20 cellular contexts compared by ENCODE assay signal in the genomic region with DNA sequence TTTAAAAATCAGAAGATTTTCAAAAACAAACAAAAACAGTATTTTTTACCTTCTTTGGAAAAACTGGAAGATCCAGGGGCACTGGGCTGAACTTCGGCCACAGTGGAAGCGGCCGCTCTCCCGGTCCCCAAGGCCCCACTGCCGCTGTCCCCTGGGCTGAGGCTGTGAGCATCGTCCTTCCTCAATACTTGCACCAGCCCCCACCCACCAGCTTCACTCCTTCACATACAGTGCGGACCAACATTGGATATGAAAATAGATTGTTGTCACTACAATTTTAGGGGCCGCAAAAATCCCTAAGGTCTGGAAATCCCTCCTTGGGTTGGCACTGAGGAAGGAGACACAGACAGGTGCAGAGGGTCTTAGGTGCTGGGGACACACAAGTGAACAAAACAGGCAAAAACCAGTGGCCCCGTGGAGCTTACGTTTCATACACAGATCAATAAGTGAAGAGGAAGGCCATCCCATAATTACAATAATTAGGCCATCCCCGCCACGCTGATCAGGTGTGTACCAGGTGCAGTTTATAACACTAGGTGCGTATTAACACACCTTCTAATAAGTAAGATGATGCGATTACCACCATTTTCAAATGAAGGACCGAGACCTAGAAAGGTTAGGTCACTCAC. TPM values are rescaled to one million over a fixed set of nuclear protein-coding genes. Genes with fewer than 3 reads are reported as not detected.
A peak's percentile ranks its signal among the peaks of the same experiment; 100 is the strongest.
DNase-seq lines count a peak whose midpoint lies in the region; TF ChIP-seq lines count a peak whose summit lies in the region.
"Had no signal": no experiment of that assay in that cellular context is flagged by ENCODE, and none has a peak within 500 bp of the region (broad histone marks: within the 10 kb centered on the region; RNA-seq: fewer than 3 reads in every experiment).

No MANE protein-coding gene starts in this region.

- H3K9me3 Mint-ChIP-seq in endothelial cell (ENCODE audit: unreplicated experiment): no peaks in the 10 kb centered on the region
- H3K9me3 Mint-ChIP-seq: CD8-positive, alpha-beta T cell; H9 had no signal

- peak overlapping the region; percentile 54 for H3K9ac ChIP-seq in iPS-15b (ENCODE audit: low read depth, low read length)
- H3K9ac ChIP-seq: BLaER1 treated with 17β-estradiol and CSF1 and Interleukin-3, amounts not matched to agents 10 nM and 100 nM had no signal

- H3K4me3 ChIP-seq in right atrium auricular region: no peak overlapping the region
- H3K4me3 ChIP-seq in iPS-15b (ENCODE audit: low read depth, low read length): no peak overlapping the region
- no peak overlapping the region for H3K4me3 ChIP-seq in osteoblast (ENCODE audit: insufficient read depth, low read length)
- H3K4me3 ChIP-seq: BLaER1 treated with 17β-estradiol and CSF1 and Interleukin-3, amounts not matched to agents 10 nM and 100 nM; GM12878 had no signal

- DNase-seq in cardiac septum (ENCODE audit: low spot score) (peak; percentile 55), right atrium auricular region (ENCODE audit: low spot score) (no peak), osteoblast (ENCODE audit: insufficient read length, low spot score, missing footprints) (peak; percentile 82), endothelial cell (ENCODE audit: low spot score) (no peak), pons (ENCODE audit: low spot score) (no peak), DMS 273 treated with DMSO at 0.1 percent for 48 hours (lab: John Stamatoyannopoulos, UW) (no peak)
- DNase-seq: Calu3; CD8-positive, alpha-beta T cell; DMS53; DND-41; EL; GOT3; H9 had no signal

- no peak overlapping the region for H3K4me2 ChIP-seq in osteoblast (ENCODE audit: insufficient read depth, low read length)
- H3K4me2 ChIP-seq: BLaER1 treated with 17β-estradiol and CSF1 and Interleukin-3, amounts not matched to agents 10 nM and 100 nM had no signal

- H3K79me2 ChIP-seq in osteoblast (ENCODE audit: insufficient read depth, low read length): no peaks in the 10 kb centered on the region

- H3K27ac ChIP-seq in right atrium auricular region (no peak overlapping the region), osteoblast (ENCODE audit: low read depth, low read length) (no peak overlapping the region)
- H3K27ac ChIP-seq: BLaER1 treated with 17β-estradiol and CSF1 and Interleukin-3, amounts not matched to agents 10 nM and 100 nM had no signal

- intact Hi-C loops in cardiac septum (cut with DNase I): no loop called here

- H3K27ac Mint-ChIP-seq in endothelial cell (ENCODE audit: unreplicated experiment): no peak overlapping the region
- H3K27ac Mint-ChIP-seq: B cell; CD8-positive, alpha-beta T cell had no signal

- no peak overlapping the region for H2AFZ ChIP-seq in osteoblast (ENCODE audit: low read length)

- no peak for TF ChIP-seq CTCF in right atrium auricular region (IDR thresholded peaks at IDR 0.05)
- TF ChIP-seq CTCF in osteoblast (IDR thresholded peaks at IDR 0.05; ENCODE audit: extremely low read depth, low read depth, low read length): no peak
- TF ChIP-seq CTCF in endothelial cell (IDR thresholded peaks at IDR 0.05; ENCODE audit: unreplicated experiment): no peak

- H3K27me3 ChIP-seq in right atrium auricular region: no peaks in the 10 kb centered on the region
- no peaks in the 10 kb centered on the region for H3K27me3 ChIP-seq in iPS-15b (ENCODE audit: control insufficient read depth, insufficient read depth, low read length)
- H3K27me3 ChIP-seq in osteoblast (ENCODE audit: insufficient read depth, low read length): no peaks in the 10 kb centered on the region
- H3K27me3 ChIP-seq: BLaER1 treated with 17β-estradiol and CSF1 and Interleukin-3, amounts not matched to agents 10 nM and 100 nM had no signal

- H3K36me3 ChIP-seq in right atrium auricular region (no peaks in the 10 kb centered on the region), iPS-15b (ENCODE audit: control insufficient read depth, insufficient read depth, low read length) (no peaks in the 10 kb centered on the region), osteoblast (ENCODE audit: insufficient read depth, low read length) (no peaks in the 10 kb centered on the region)
- H3K36me3 ChIP-seq: BLaER1 treated with 17β-estradiol and CSF1 and Interleukin-3, amounts not matched to agents 10 nM and 100 nM had no signal

- no peaks in the 10 kb centered on the region for H4K20me1 ChIP-seq in osteoblast (ENCODE audit: insufficient read depth, low read length)

- no peaks in the 10 kb centered on the region for H3K36me3 Mint-ChIP-seq in endothelial cell (ENCODE audit: low read depth, unreplicated experiment)
- H3K36me3 Mint-ChIP-seq: CD8-positive, alpha-beta T cell had no signal

- peaks cover 22% of the 10 kb centered on the region for H3K4me1 Mint-ChIP-seq in endothelial cell (ENCODE audit: unreplicated experiment)
- H3K4me1 Mint-ChIP-seq: B cell had no signal

- peaks cover 3% of the 10 kb centered on the region for H3K27me3 Mint-ChIP-seq in endothelial cell (ENCODE audit: unreplicated experiment)

- H3K4me3 Mint-ChIP-seq in endothelial cell (ENCODE audit: unreplicated experiment): no peak overlapping the region
- H3K4me3 Mint-ChIP-seq: B cell; CD8-positive, alpha-beta T cell; H9 had no signal

- H3K9me3 ChIP-seq in right atrium auricular region (no peaks in the 10 kb centered on the region), iPS-15b (ENCODE audit: control insufficient read depth, insufficient read depth, low read length) (no peaks in the 10 kb centered on the region), osteoblast (ENCODE audit: low read depth, low read length) (no peaks in the 10 kb centered on the region)
- H3K9me3 ChIP-seq: BLaER1 treated with 17β-estradiol and CSF1 and Interleukin-3, amounts not matched to agents 10 nM and 100 nM had no signal

- H3K4me1 ChIP-seq in right atrium auricular region (peaks cover 0 to 5% of the 10 kb centered on the region in 2 donors), iPS-15b (ENCODE audit: control insufficient read depth, insufficient read depth, low read length) (peaks cover 6% of the 10 kb centered on the region), osteoblast (ENCODE audit: insufficient read depth, low read length) (no peaks in the 10 kb centered on the region)

RNA-seq across cellular contexts. Expression of a gene that starts 7.1 kb away (rescaled TPM):
- total RNA-seq in cardiac septum (not detected), right atrium auricular region (not detected), osteoblast (not detected in 2 replicates), endothelial cell (ENCODE audit: unreplicated experiment) (not detected)
- total RNA-seq: B cell; Calu3; CD8-positive, alpha-beta T cell; GM12878; H9 had no signal

RNA-seq across cellular contexts. Expression of a gene that starts 28.2 kb away (rescaled TPM):
- total RNA-seq in cardiac septum: not detected
- total RNA-seq in right atrium auricular region: not detected
- not detected in 2 replicates for total RNA-seq in osteoblast
- not detected for total RNA-seq in endothelial cell (ENCODE audit: unreplicated experiment)
- total RNA-seq: A172; B cell; Calu3; CD8-positive, alpha-beta T cell; G401; GM12878; H9; HT-29 had no signal

Comparison
In these comparisons a context has a peak if more than half of its experiments do, and no peak if none do; other contexts are left out.
1. DNase-seq: peak in cardiac septum (single experiment) and osteoblast (single experiment); none in right atrium auricular region (single experiment), endothelial cell (single experiment), pons (single experiment) and DMS 273 treated with DMSO at 0.1 percent for 48 hours (single experiment).